14 cellular contexts compared by ENCODE assay signal in genomic region chr20:2745936-2746635, GRCh38. TPM values are rescaled to one million over a fixed set of nuclear protein-coding genes. Genes with fewer than 3 reads are reported as not detected.
DNase-seq lines count a peak whose midpoint lies in the region; ATAC-seq and TF ChIP-seq lines count a peak whose summit lies in the region.
"Had no signal": no experiment of that assay in that cellular context is flagged by ENCODE, and none has a peak within 500 bp of the region (broad histone marks: within the 10 kb centered on the region; RNA-seq: fewer than 3 reads in every experiment).

No MANE protein-coding gene starts in this region.

- H3K4me3 Mint-ChIP-seq in activated T-helper 2 cell treated with anti-CD3 and anti-CD28 coated beads, Interferon-gamma antibody, Interleukin-2, Interleukin-4, amounts not matched to agents 10 μg/mL and 5 μg/mL and 100 μg/mL, durations not matched to agents 14 hours and 24 hours and 36 hours (ENCODE audit: low read depth), result no peak overlapping the region
- no peak overlapping the region for H3K4me3 Mint-ChIP-seq in naive thymus-derived CD8-positive, alpha-beta T cell
- H3K4me3 Mint-ChIP-seq in progenitor cell of endocrine pancreas (ENCODE audit: low read depth) (no peak overlapping the region), H9 (no peak overlapping the region)
- H3K4me3 Mint-ChIP-seq: CD8-positive, alpha-beta memory T cell; GM23338 had no signal

- no peak overlapping the region for H2BK15ac ChIP-seq in H9 (ENCODE audit: low read depth, low read length)

- no peaks in the 10 kb centered on the region for H3K36me3 ChIP-seq in right atrium auricular region
- H3K36me3 ChIP-seq: BLaER1 treated with 17β-estradiol and CSF1 and Interleukin-3, amounts not matched to agents 10 nM and 100 nM had no signal

- DNase-seq in right atrium auricular region (ENCODE audit: low spot score) (peak; percentile 44), Right ventricle myocardium inferior (ENCODE audit: missing footprints) (no peak), NCI-H774 (lab: John Stamatoyannopoulos, UW) (no peak), progenitor cell of endocrine pancreas (ENCODE audit: low spot score, unreplicated experiment) (no peak), H9 (no peak)
- peak; percentile 1 for DNase-seq in activated T-helper 2 cell treated with anti-CD3 and anti-CD28 coated beads, Interferon-gamma antibody, Interleukin-2, Interleukin-4, amounts not matched to agents 10 μg/mL and 5 μg/mL and 100 μg/mL, durations not matched to agents 14 hours and 24 hours and 36 hours (ENCODE audit: low spot score)
- DNase-seq in naive thymus-derived CD8-positive, alpha-beta T cell, result no peak
- DNase-seq: CD8-positive, alpha-beta memory T cell; NCI-H1105; NCI-H2081 treated with DMSO at 0.1 percent for 48 hours; SHP77 treated with DMSO at 0.1 percent for 48 hours had no signal

- H3K4ac ChIP-seq in H9 (ENCODE audit: low read depth, low read length), result no peak overlapping the region

- no peaks in the 10 kb centered on the region for H3K9me3 Mint-ChIP-seq in activated T-helper 2 cell treated with anti-CD3 and anti-CD28 coated beads, Interferon-gamma antibody, Interleukin-2, Interleukin-4, amounts not matched to agents 10 μg/mL and 5 μg/mL and 100 μg/mL, durations not matched to agents 14 hours and 24 hours and 36 hours
- no peaks in the 10 kb centered on the region for H3K9me3 Mint-ChIP-seq in naive thymus-derived CD8-positive, alpha-beta T cell
- H3K9me3 Mint-ChIP-seq in progenitor cell of endocrine pancreas (ENCODE audit: low read depth) (no peaks in the 10 kb centered on the region), H9 (no peaks in the 10 kb centered on the region; a peak in 2 of 5 replicates)
- H3K9me3 Mint-ChIP-seq: CD8-positive, alpha-beta memory T cell; GM23338 had no signal

- no peak overlapping the region for H4K5ac ChIP-seq in H9 (ENCODE audit: insufficient read length, low read depth, low read length)

- H3K27ac ChIP-seq in right atrium auricular region, result no peak overlapping the region
- H3K27ac ChIP-seq in H9 (ENCODE audit: insufficient read length, low read depth, low read length), result no peak overlapping the region
- H3K27ac ChIP-seq: BLaER1 treated with 17β-estradiol and CSF1 and Interleukin-3, amounts not matched to agents 10 nM and 100 nM had no signal

- H4K8ac ChIP-seq in H9 (replicated peaks; ENCODE audit: insufficient read length, low read depth, low read length), result no peak overlapping the region

- H4K91ac ChIP-seq in H9 (ENCODE audit: insufficient read length, low read depth, low read length), result no peak overlapping the region

- H3K4me1 ChIP-seq in right atrium auricular region, result peaks cover 0 to 9% of the 10 kb centered on the region in 2 donors
- no peaks in the 10 kb centered on the region; the same call in 1 of the 2 replicates for H3K4me1 ChIP-seq in H9 (ENCODE audit: insufficient read depth, low read length)

- no peak overlapping the region for H3K14ac ChIP-seq in H9 (ENCODE audit: insufficient read depth, low read length)

- H4K20me1 ChIP-seq in H9 (ENCODE audit: control insufficient read depth, insufficient read depth, insufficient read length), result no peaks in the 10 kb centered on the region

- no peak overlapping the region for H3K56ac ChIP-seq in H9 (ENCODE audit: insufficient read length, low read depth, low read length)

- H3T11ph ChIP-seq in H9 (ENCODE audit: low read length), result no peak overlapping the region

- no peak overlapping the region for H3K4me3 ChIP-seq in right atrium auricular region
- H3K4me3 ChIP-seq: BLaER1 treated with 17β-estradiol and CSF1 and Interleukin-3, amounts not matched to agents 10 nM and 100 nM; GM23338 had no signal

- no peak overlapping the region for H3K9ac ChIP-seq in H9 (ENCODE audit: extremely low read depth, insufficient read length, low read length)
- H3K9ac ChIP-seq: BLaER1 treated with 17β-estradiol and CSF1 and Interleukin-3, amounts not matched to agents 10 nM and 100 nM had no signal

- TF ChIP-seq CTCF in right atrium auricular region (IDR thresholded peaks at IDR 0.05) (no peak), progenitor cell of endocrine pancreas (IDR thresholded peaks at IDR 0.05; ENCODE audit: unreplicated experiment) (no peak), H9 (conservative IDR thresholded peaks at IDR 0.05) (no peak)

- H2AFZ ChIP-seq in H9 (ENCODE audit: low read length), result no peak overlapping the region
- H2AFZ ChIP-seq: GM23338 had no signal

- H3K27me3 Mint-ChIP-seq in activated T-helper 2 cell treated with anti-CD3 and anti-CD28 coated beads, Interferon-gamma antibody, Interleukin-2, Interleukin-4, amounts not matched to agents 10 μg/mL and 5 μg/mL and 100 μg/mL, durations not matched to agents 14 hours and 24 hours and 36 hours (ENCODE audit: low read depth), result peaks cover 34% of the 10 kb centered on the region
- peaks cover 0 to 4% (median 0%) of the 10 kb centered on the region in 5 donors for H3K27me3 Mint-ChIP-seq in naive thymus-derived CD8-positive, alpha-beta T cell
- peaks cover 78% of the 10 kb centered on the region for H3K27me3 Mint-ChIP-seq in progenitor cell of endocrine pancreas
- H3K27me3 Mint-ChIP-seq in H9 (ENCODE audit: low read depth), result peaks cover 97% of the 10 kb centered on the region

- ATAC-seq in Right ventricle myocardium inferior, result no peak
- ATAC-seq in naive thymus-derived CD8-positive, alpha-beta T cell, result no peak
- ATAC-seq: GM23338 had no signal

- no peak overlapping the region for H2AK5ac ChIP-seq in H9 (ENCODE audit: insufficient read length, low read length)

- H3K4me1 Mint-ChIP-seq in activated T-helper 2 cell treated with anti-CD3 and anti-CD28 coated beads, Interferon-gamma antibody, Interleukin-2, Interleukin-4, amounts not matched to agents 10 μg/mL and 5 μg/mL and 100 μg/mL, durations not matched to agents 14 hours and 24 hours and 36 hours (ENCODE audit: low read depth), result peaks cover 26% of the 10 kb centered on the region
- H3K4me1 Mint-ChIP-seq in naive thymus-derived CD8-positive, alpha-beta T cell, result peaks cover 21 to 42% (median 33%) of the 10 kb centered on the region in 4 donors
- peaks cover 9% of the 10 kb centered on the region for H3K4me1 Mint-ChIP-seq in progenitor cell of endocrine pancreas (ENCODE audit: low read depth)
- peaks cover 34 to 41% of the 10 kb centered on the region in 2 experiments for H3K4me1 Mint-ChIP-seq in H9

- H3K9me3 ChIP-seq in right atrium auricular region (no peaks in the 10 kb centered on the region), H9 (ENCODE audit: control insufficient read depth, low read depth, low read length) (no peaks in the 10 kb centered on the region)
- H3K9me3 ChIP-seq: BLaER1 treated with 17β-estradiol and CSF1 and Interleukin-3, amounts not matched to agents 10 nM and 100 nM had no signal

- no peak overlapping the region for H2BK12ac ChIP-seq in H9 (ENCODE audit: insufficient read length, low read depth, low read length)

- no peaks in the 10 kb centered on the region for H3K27me3 ChIP-seq in right atrium auricular region
- H3K27me3 ChIP-seq in H9 (ENCODE audit: insufficient read depth, low read length), result peaks cover 37% of the 10 kb centered on the region

- H2BK5ac ChIP-seq in H9 (ENCODE audit: insufficient read length, low read length), result no peak overlapping the region

- H2BK120ac ChIP-seq in H9 (ENCODE audit: low read depth, low read length, poor library complexity, severe bottlenecking), result no peak overlapping the region

- H3K79me2 ChIP-seq in H9 (ENCODE audit: insufficient read depth, low read length), result no peaks in the 10 kb centered on the region

- H3K27ac Mint-ChIP-seq in activated T-helper 2 cell treated with anti-CD3 and anti-CD28 coated beads, Interferon-gamma antibody, Interleukin-2, Interleukin-4, amounts not matched to agents 10 μg/mL and 5 μg/mL and 100 μg/mL, durations not matched to agents 14 hours and 24 hours and 36 hours, result no peak overlapping the region
- peak overlapping the region in 7 of 10 donors; percentile 21 to 82 (median 49) for H3K27ac Mint-ChIP-seq in naive thymus-derived CD8-positive, alpha-beta T cell
- H3K27ac Mint-ChIP-seq in progenitor cell of endocrine pancreas (no peak overlapping the region), H9 (no peak overlapping the region)
- H3K27ac Mint-ChIP-seq: GM23338 had no signal

- peaks cover 14% of the 10 kb centered on the region for H3K23me2 ChIP-seq in H9 (ENCODE audit: insufficient read length, low read depth, low read length, poor library complexity, severe bottlenecking)

- no peak overlapping the region for H3K23ac ChIP-seq in H9 (ENCODE audit: insufficient read length, low read depth, low read length)

- H3K18ac ChIP-seq in H9 (ENCODE audit: insufficient read length, low read depth, low read length), result no peak overlapping the region

- no peaks in the 10 kb centered on the region for H3K79me1 ChIP-seq in H9 (ENCODE audit: insufficient read depth, low read depth, low read length, poor library complexity, severe bottlenecking)

- H3K36me3 Mint-ChIP-seq in activated T-helper 2 cell treated with anti-CD3 and anti-CD28 coated beads, Interferon-gamma antibody, Interleukin-2, Interleukin-4, amounts not matched to agents 10 μg/mL and 5 μg/mL and 100 μg/mL, durations not matched to agents 14 hours and 24 hours and 36 hours (ENCODE audit: low read depth), result no peaks in the 10 kb centered on the region
- no peaks in the 10 kb centered on the region for H3K36me3 Mint-ChIP-seq in naive thymus-derived CD8-positive, alpha-beta T cell
- no peaks in the 10 kb centered on the region for H3K36me3 Mint-ChIP-seq in progenitor cell of endocrine pancreas (ENCODE audit: insufficient read depth)
- no peaks in the 10 kb centered on the region; a peak in 1 of 7 replicates for H3K36me3 Mint-ChIP-seq in H9 (ENCODE audit: insufficient read depth in 1 of 3, low read depth in 3 of 3)
- H3K36me3 Mint-ChIP-seq: CD8-positive, alpha-beta memory T cell had no signal

- intact Hi-C loops in Right ventricle myocardium inferior (cut with DNase I), result loop anchor here (5.0 kb wide), 1 partner anchor 256 kb away; no protein-coding TSS in a partner anchor
- intact Hi-C loops in activated T-helper 2 cell treated with anti-CD3 and anti-CD28 coated beads, Interferon-gamma antibody, Interleukin-2, Interleukin-4, amounts not matched to agents 10 μg/mL and 5 μg/mL and 100 μg/mL, durations not matched to agents 14 hours and 24 hours and 36 hours (cut with micrococcal nuclease), result no loop called here

- POLR2A ChIA-PET in naive thymus-derived CD8-positive, alpha-beta T cell (lab: Charles Lee), result interaction anchor here (1.0 kb wide), 1 partner anchor 82 kb away, joined by 10 read pairs; no protein-coding TSS in a partner anchor

- no peak overlapping the region for H3K4me2 ChIP-seq in H9 (ENCODE audit: insufficient read depth, insufficient read length, low read length)
- H3K4me2 ChIP-seq: GM23338 had no signal

- no CpG with 5 or more reads among the region's 4 CpGs for WGBS in H9 (ENCODE audit: extremely low coverage, insufficient read length, low lambda C conversion rate)

- no peak overlapping the region for H2BK20ac ChIP-seq in H9 (ENCODE audit: low read depth, low read length, poor library complexity, severe bottlenecking)

RNA-seq across cellular contexts. Expression of gene EBF4, which starts 53.5 kb away (rescaled TPM):
- 1 to 10 TPM; 2.5 to 8.5 TPM for total RNA-seq in right atrium auricular region
- 4.7 TPM for total RNA-seq in Right ventricle myocardium inferior
- 6.0 and 10.5 TPM in 2 replicates for total RNA-seq in activated T-helper 2 cell treated with anti-CD3 and anti-CD28 coated beads, Interferon-gamma antibody, Interleukin-2, Interleukin-4, amounts not matched to agents 10 μg/mL and 5 μg/mL and 100 μg/mL, durations not matched to agents 14 hours and 24 hours and 36 hours
- total RNA-seq in naive thymus-derived CD8-positive, alpha-beta T cell, result 10 to 100 TPM; 14.3 to 14.9 TPM
- 1 to 10 TPM in 1 of 3 donors, under 1 TPM in 2; 0.37 to 2.2 (median 0.88) TPM for polyA plus RNA-seq in naive thymus-derived CD8-positive, alpha-beta T cell
- total RNA-seq in progenitor cell of endocrine pancreas, result 63.8 and 64.9 TPM in 2 replicates
- total RNA-seq in H9 (2021), result 3.9 and 4.3 TPM in 2 replicates

RNA-seq across cellular contexts. Expression of gene CPXM1, which starts 54.3 kb away (rescaled TPM):
- total RNA-seq in right atrium auricular region, result 1 to 10 TPM; 2.9 to 4.4 TPM
- 2.3 TPM for total RNA-seq in Right ventricle myocardium inferior
- 1.3 and 1.5 TPM in 2 replicates for total RNA-seq in activated T-helper 2 cell treated with anti-CD3 and anti-CD28 coated beads, Interferon-gamma antibody, Interleukin-2, Interleukin-4, amounts not matched to agents 10 μg/mL and 5 μg/mL and 100 μg/mL, durations not matched to agents 14 hours and 24 hours and 36 hours
- under 1 TPM in 1 of 2 experiments, not detected in 1; 0.39 TPM for total RNA-seq in naive thymus-derived CD8-positive, alpha-beta T cell
- under 1 TPM; 0.27 to 0.56 (median 0.31) TPM for polyA plus RNA-seq in naive thymus-derived CD8-positive, alpha-beta T cell
- total RNA-seq in progenitor cell of endocrine pancreas, result 130 and 131 TPM in 2 replicates
- total RNA-seq in H9 (2021), result 69.0 and 70.0 TPM in 2 replicates
- total RNA-seq: NCI-H460 had no signal
- polyA plus RNA-seq: CD8-positive, alpha-beta memory T cell had no signal

Comparison
In these comparisons a context has a peak if more than half of its experiments do, and no peak if none do; other contexts are left out.
1. DNase-seq: peak in right atrium auricular region (single experiment) and activated T-helper 2 cell treated with anti-CD3 and anti-CD28 coated beads, Interferon-gamma antibody, Interleukin-2, Interleukin-4, amounts not matched to agents 10 μg/mL and 5 μg/mL and 100 μg/mL, durations not matched to agents 14 hours and 24 hours and 36 hours (single experiment); none in Right ventricle myocardium inferior (single experiment), naive thymus-derived CD8-positive, alpha-beta T cell (0 of 10), NCI-H774 (single experiment), progenitor cell of endocrine pancreas (single experiment) and H9 (single experiment).
2. H3K27ac Mint-ChIP-seq: peak in naive thymus-derived CD8-positive, alpha-beta T cell (7 of 10); none in activated T-helper 2 cell treated with anti-CD3 and anti-CD28 coated beads, Interferon-gamma antibody, Interleukin-2, Interleukin-4, amounts not matched to agents 10 μg/mL and 5 μg/mL and 100 μg/mL, durations not matched to agents 14 hours and 24 hours and 36 hours (single experiment), progenitor cell of endocrine pancreas (single experiment) and H9 (0 of 3).
3. RNA of gene CPXM1, which starts 54.3 kb away (total RNA-seq): 130 to 131 TPM in progenitor cell of endocrine pancreas and 69.0 to 70.0 TPM in H9; 2.9 to 4.4 TPM in right atrium auricular region, 2.3 TPM in Right ventricle myocardium inferior (single experiment), 1.3 to 1.5 TPM in activated T-helper 2 cell treated with anti-CD3 and anti-CD28 coated beads, Interferon-gamma antibody, Interleukin-2, Interleukin-4, amounts not matched to agents 10 μg/mL and 5 μg/mL and 100 μg/mL, durations not matched to agents 14 hours and 24 hours and 36 hours and 0.39 TPM in naive thymus-derived CD8-positive, alpha-beta T cell; every median in the first group is over 10 times any median in the second.